Comparison of ENCODE assay signal across 38 cellular contexts in genomic region chr4:171849823-171850222, GRCh38. TPM values are rescaled to one million over a fixed set of nuclear protein-coding genes. Genes with fewer than 3 reads are reported as not detected.
"Had no signal": no experiment of that assay in that cellular context is flagged by ENCODE, and none has a peak within 500 bp of the region (broad histone marks: within the 10 kb centered on the region; RNA-seq: fewer than 3 reads in every experiment).

No MANE protein-coding gene starts in this region.

- H3K27me3 ChIP-seq: ascending aorta, cardiac muscle cell had no signal

- FAIRE-seq: bronchial epithelial cell, TTC549 had no signal

- H3K27ac Mint-ChIP-seq: activated CD4-positive, alpha-beta memory T cell treated with anti-CD3 and anti-CD28 coated beads, Interleukin-2, amount 10 ng/mL, durations not matched to agents 7 days and 5 days; activated CD4-positive, alpha-beta T cell treated with anti-CD3 and anti-CD28 coated beads for 36 hours; activated CD4-positive, alpha-beta T cell treated with anti-CD3 and anti-CD28 coated beads, Interleukin-2, amount 10 ng/mL, durations not matched to agents 7 days and 5 days; activated CD8-positive, alpha-beta memory T cell treated with anti-CD3 and anti-CD28 coated beads, Interleukin-2, amount 10 ng/mL, durations not matched to agents 7 days and 5 days; activated CD8-positive, alpha-beta T cell treated with anti-CD3 and anti-CD28 coated beads, Interleukin-2, amount 10 ng/mL, durations not matched to agents 7 days and 5 days; activated naive CD4-positive, alpha-beta T cell treated with anti-CD3 and anti-CD28 coated beads, Interleukin-2, amount 10 ng/mL, durations not matched to agents 7 days and 5 days; activated naive CD4-positive, alpha-beta T cell treated with anti-CD3 and anti-CD28 coated beads, Interleukin-2, amount 50 U/mL, for 24 hours; activated naive CD8-positive, alpha-beta T cell; activated naive CD8-positive, alpha-beta T cell treated with anti-CD3 and anti-CD28 coated beads, Interleukin-2, amount 10 ng/mL, durations not matched to agents 7 days and 5 days; activated naive CD8-positive, alpha-beta T cell treated with anti-CD3 and anti-CD28 coated beads, Interleukin-2, amount 50 U/mL, for 24 hours; activated T-cell treated with anti-CD3 and anti-CD28 coated beads, Interleukin-2, amount 50 U/mL, for 24 hours; activated T-helper 2 cell treated with anti-CD3 and anti-CD28 coated beads, Interferon-gamma antibody, Interleukin-2, Interleukin-4, amounts not matched to agents 10 μg/mL and 5 μg/mL and 100 μg/mL, durations not matched to agents 14 hours and 24 hours and 36 hours; T-helper 2 cell treated with Interferon-gamma antibody and Interleukin-4, amounts not matched to agents 5 μg/mL and 100 μg/mL, for 36 hours had no signal

- H3K9me3 Mint-ChIP-seq: activated CD4-positive, alpha-beta T cell treated with anti-CD3 and anti-CD28 coated beads, Interleukin-2, amount 10 ng/mL, durations not matched to agents 7 days and 5 days; activated naive CD8-positive, alpha-beta T cell treated with anti-CD3 and anti-CD28 coated beads, Interleukin-2, amount 10 ng/mL, durations not matched to agents 7 days and 5 days; activated T-helper 2 cell treated with anti-CD3 and anti-CD28 coated beads, Interferon-gamma antibody, Interleukin-2, Interleukin-4, amounts not matched to agents 10 μg/mL and 5 μg/mL and 100 μg/mL, durations not matched to agents 14 hours and 24 hours and 36 hours; brain; T-helper 2 cell treated with Interferon-gamma antibody and Interleukin-4, amounts not matched to agents 5 μg/mL and 100 μg/mL, for 36 hours had no signal

- DNase-seq: activated CD4-positive, alpha-beta memory T cell treated with anti-CD3 and anti-CD28 coated beads, Interleukin-2, amount 10 ng/mL, durations not matched to agents 7 days and 5 days; activated CD4-positive, alpha-beta T cell treated with anti-CD3 and anti-CD28 coated beads for 1 hour; activated CD4-positive, alpha-beta T cell treated with anti-CD3 and anti-CD28 coated beads for 36 hours; activated CD4-positive, alpha-beta T cell treated with anti-CD3 and anti-CD28 coated beads for 48 hours; activated CD4-positive, alpha-beta T cell treated with anti-CD3 and anti-CD28 coated beads, Interleukin-2, amount 10 ng/mL, durations not matched to agents 7 days and 5 days; activated CD4-positive, alpha-beta T cell treated with anti-CD3 and anti-CD28 coated beads, Interleukin-2, amount 50 U/mL, for 48 hours; activated CD4-positive, CD25-positive, alpha-beta regulatory T cell; activated CD8-positive, alpha-beta memory T cell treated with anti-CD3 and anti-CD28 coated beads for 24 hours; activated CD8-positive, alpha-beta memory T cell treated with anti-CD3 and anti-CD28 coated beads, Interleukin-2, amount 10 ng/mL, durations not matched to agents 7 days and 5 days; activated CD8-positive, alpha-beta memory T cell treated with anti-CD3 and anti-CD28 coated beads, Interleukin-2, amount 50 U/mL, for 48 hours; activated CD8-positive, alpha-beta T cell treated with anti-CD3 and anti-CD28 coated beads, Interleukin-2, amount 10 ng/mL, durations not matched to agents 7 days and 5 days; activated effector memory CD4-positive, alpha-beta T cell treated with Interleukin-2 at 50 U/mL for 16 hours; activated gamma-delta T cell; activated naive CD4-positive, alpha-beta T cell treated with anti-CD3 and anti-CD28 coated beads, Interleukin-2, amount 10 ng/mL, durations not matched to agents 7 days and 5 days; activated naive CD4-positive, alpha-beta T cell treated with Interleukin-2 at 50 U/mL for 16 hours; activated naive CD8-positive, alpha-beta T cell treated with anti-CD3 and anti-CD28 coated beads, Interleukin-2, amount 10 ng/mL, durations not matched to agents 7 days and 5 days; activated naive CD8-positive, alpha-beta T cell treated with anti-CD3 and anti-CD28 coated beads, Interleukin-2, amount 50 U/mL, for 24 hours; activated T-cell treated with anti-CD3 and anti-CD28 coated beads, Interleukin-2, amount 50 U/mL, for 24 hours; activated T-cell treated with anti-CD3 and anti-CD28 coated beads, Interleukin-2, amount 50 U/mL, for 48 hours; amygdala; anterior cingulate cortex; caudate nucleus; cerebellar nuclear complex; T-helper 2 cell; T-helper 9 cell had no signal

- H3K4me1 Mint-ChIP-seq: activated CD4-positive, alpha-beta memory T cell treated with anti-CD3 and anti-CD28 coated beads, Interleukin-2, amount 10 ng/mL, durations not matched to agents 7 days and 5 days; activated CD4-positive, alpha-beta T cell treated with anti-CD3 and anti-CD28 coated beads for 36 hours; activated CD4-positive, alpha-beta T cell treated with anti-CD3 and anti-CD28 coated beads, Interleukin-2, amount 10 ng/mL, durations not matched to agents 7 days and 5 days; activated CD8-positive, alpha-beta memory T cell treated with anti-CD3 and anti-CD28 coated beads, Interleukin-2, amount 10 ng/mL, durations not matched to agents 7 days and 5 days; activated naive CD4-positive, alpha-beta T cell treated with anti-CD3 and anti-CD28 coated beads, Interleukin-2, amount 10 ng/mL, durations not matched to agents 7 days and 5 days; activated naive CD4-positive, alpha-beta T cell treated with anti-CD3 and anti-CD28 coated beads, Interleukin-2, amount 50 U/mL, for 24 hours; activated naive CD8-positive, alpha-beta T cell treated with anti-CD3 and anti-CD28 coated beads, Interleukin-2, amount 10 ng/mL, durations not matched to agents 7 days and 5 days; activated naive CD8-positive, alpha-beta T cell treated with anti-CD3 and anti-CD28 coated beads, Interleukin-2, amount 50 U/mL, for 24 hours; central memory CD8-positive, alpha-beta T cell had no signal

- H3K4me3 Mint-ChIP-seq: activated CD4-positive, alpha-beta memory T cell treated with anti-CD3 and anti-CD28 coated beads, Interleukin-2, amount 10 ng/mL, durations not matched to agents 7 days and 5 days; activated CD4-positive, alpha-beta T cell treated with anti-CD3 and anti-CD28 coated beads for 36 hours; activated CD4-positive, alpha-beta T cell treated with anti-CD3 and anti-CD28 coated beads, Interleukin-2, amount 10 ng/mL, durations not matched to agents 7 days and 5 days; activated CD8-positive, alpha-beta memory T cell treated with anti-CD3 and anti-CD28 coated beads, Interleukin-2, amount 10 ng/mL, durations not matched to agents 7 days and 5 days; activated CD8-positive, alpha-beta T cell treated with anti-CD3 and anti-CD28 coated beads, Interleukin-2, amount 10 ng/mL, durations not matched to agents 7 days and 5 days; activated naive CD4-positive, alpha-beta T cell treated with anti-CD3 and anti-CD28 coated beads, Interleukin-2, amount 10 ng/mL, durations not matched to agents 7 days and 5 days; activated naive CD4-positive, alpha-beta T cell treated with anti-CD3 and anti-CD28 coated beads, Interleukin-2, amount 50 U/mL, for 24 hours; activated naive CD8-positive, alpha-beta T cell; activated naive CD8-positive, alpha-beta T cell treated with anti-CD3 and anti-CD28 coated beads, Interleukin-2, amount 10 ng/mL, durations not matched to agents 7 days and 5 days; activated naive CD8-positive, alpha-beta T cell treated with anti-CD3 and anti-CD28 coated beads, Interleukin-2, amount 50 U/mL, for 24 hours; activated T-cell treated with anti-CD3 and anti-CD28 coated beads, Interleukin-2, amount 50 U/mL, for 24 hours; brain; central memory CD8-positive, alpha-beta T cell; T-helper 2 cell treated with Interferon-gamma antibody and Interleukin-4, amounts not matched to agents 5 μg/mL and 100 μg/mL, for 36 hours had no signal

- H3K27ac ChIP-seq: ascending aorta, cardiac muscle cell, VCaP had no signal

- H3K4me1 ChIP-seq: ascending aorta had no signal

- H3K36me3 Mint-ChIP-seq: activated CD8-positive, alpha-beta memory T cell treated with anti-CD3 and anti-CD28 coated beads, Interleukin-2, amount 10 ng/mL, durations not matched to agents 7 days and 5 days; activated naive CD4-positive, alpha-beta T cell treated with anti-CD3 and anti-CD28 coated beads, Interleukin-2, amount 10 ng/mL, durations not matched to agents 7 days and 5 days; activated naive CD4-positive, alpha-beta T cell treated with anti-CD3 and anti-CD28 coated beads, Interleukin-2, amount 50 U/mL, for 24 hours; activated naive CD8-positive, alpha-beta T cell; activated naive CD8-positive, alpha-beta T cell treated with anti-CD3 and anti-CD28 coated beads, Interleukin-2, amount 10 ng/mL, durations not matched to agents 7 days and 5 days; brain had no signal

- H3K36me3 ChIP-seq: ascending aorta, cardiac muscle cell had no signal

- ATAC-seq: activated CD4-positive, alpha-beta T cell treated with anti-CD3 and anti-CD28 coated beads for 36 hours; activated CD4-positive, CD25-positive, alpha-beta regulatory T cell treated with anti-CD3 and anti-CD28 coated beads, Interleukin-2, amount 50 U/mL, for 24 hours; activated CD8-positive, alpha-beta memory T cell treated with anti-CD3 and anti-CD28 coated beads, Interleukin-2, amount 10 ng/mL, durations not matched to agents 7 days and 5 days; activated CD8-positive, alpha-beta T cell treated with anti-CD3 and anti-CD28 coated beads, Interleukin-2, amount 10 ng/mL, durations not matched to agents 7 days and 5 days; activated naive CD8-positive, alpha-beta T cell treated with anti-CD3 and anti-CD28 coated beads, Interleukin-2, amount 50 U/mL, for 24 hours had no signal

- H3K27me3 Mint-ChIP-seq: activated CD4-positive, alpha-beta memory T cell treated with anti-CD3 and anti-CD28 coated beads, Interleukin-2, amount 10 ng/mL, durations not matched to agents 7 days and 5 days; activated CD4-positive, alpha-beta T cell treated with anti-CD3 and anti-CD28 coated beads for 36 hours; activated CD4-positive, alpha-beta T cell treated with anti-CD3 and anti-CD28 coated beads, Interleukin-2, amount 10 ng/mL, durations not matched to agents 7 days and 5 days; activated CD8-positive, alpha-beta memory T cell treated with anti-CD3 and anti-CD28 coated beads, Interleukin-2, amount 10 ng/mL, durations not matched to agents 7 days and 5 days; activated naive CD4-positive, alpha-beta T cell treated with anti-CD3 and anti-CD28 coated beads, Interleukin-2, amount 10 ng/mL, durations not matched to agents 7 days and 5 days; activated naive CD4-positive, alpha-beta T cell treated with anti-CD3 and anti-CD28 coated beads, Interleukin-2, amount 50 U/mL, for 24 hours; activated naive CD8-positive, alpha-beta T cell; activated naive CD8-positive, alpha-beta T cell treated with anti-CD3 and anti-CD28 coated beads, Interleukin-2, amount 10 ng/mL, durations not matched to agents 7 days and 5 days; activated T-cell treated with anti-CD3 and anti-CD28 coated beads, Interleukin-2, amount 50 U/mL, for 24 hours; central memory CD8-positive, alpha-beta T cell had no signal

- H3K4me3 ChIP-seq: ascending aorta, cardiac muscle cell had no signal

- H3K9me3 ChIP-seq: ascending aorta had no signal

RNA-seq across cellular contexts. Expression of gene GALNTL6, which starts 36.6 kb away (rescaled TPM):
- total RNA-seq: activated CD4-positive, alpha-beta memory T cell treated with anti-CD3 and anti-CD28 coated beads, Interleukin-2, amount 10 ng/mL, durations not matched to agents 7 days and 5 days; activated CD4-positive, alpha-beta T cell treated with anti-CD3 and anti-CD28 coated beads for 36 hours; activated CD4-positive, alpha-beta T cell treated with anti-CD3 and anti-CD28 coated beads, Interleukin-2, amount 10 ng/mL, durations not matched to agents 7 days and 5 days; activated CD8-positive, alpha-beta memory T cell treated with anti-CD3 and anti-CD28 coated beads, Interleukin-2, amount 10 ng/mL, durations not matched to agents 7 days and 5 days; activated CD8-positive, alpha-beta T cell treated with anti-CD3 and anti-CD28 coated beads, Interleukin-2, amount 10 ng/mL, durations not matched to agents 7 days and 5 days; activated naive CD8-positive, alpha-beta T cell treated with anti-CD3 and anti-CD28 coated beads, Interleukin-2, amount 10 ng/mL, durations not matched to agents 7 days and 5 days; activated T-helper 2 cell treated with anti-CD3 and anti-CD28 coated beads, Interferon-gamma antibody, Interleukin-2, Interleukin-4, amounts not matched to agents 10 μg/mL and 5 μg/mL and 100 μg/mL, durations not matched to agents 14 hours and 24 hours and 36 hours; ascending aorta; bronchial epithelial cell; cardiac muscle cell; chondrocyte had no signal
- polyA plus RNA-seq: cardiac muscle cell had no signal
